1 cellular context compared by ENCODE assay signal in genomic region chr4:176195184-176195978, GRCh38.
TF ChIP-seq lines count a peak whose summit lies in the region.

Gene SPATA4, minus strand, starts transcription at chr4:176195585. Its CDS starts 23 bp downstream, at chr4:176195562.

TF ChIP-seq in GM12878, 131 proteins besides CTCF, POLR2A, EP300 and RAD21 (continued from another document and continues in another):
- TF ChIP-seq ZNF687 (IDR thresholded peaks at IDR 0.05) (no peak), MEF2A (IDR thresholded peaks at IDR 0.05; ENCODE audit: insufficient read depth, low read depth, low read length) (peak; percentile 87), SUPT20H (IDR thresholded peaks at IDR 0.05; ENCODE audit: borderline replicate concordance, control insufficient read depth, low read depth, low read length) (no peak), ZNF217 (IDR thresholded peaks at IDR 0.05) (0 out of 2 replicates have a peak, but pooled peaks have one; percentile 49), HDAC2 (IDR thresholded peaks at IDR 0.05) (no peak), REST (IDR thresholded peaks at IDR 0.05; ENCODE audit: low read depth, low read length) (no peak), ZBTB33 (IDR thresholded peaks at IDR 0.05) (no peak), POLR2AphosphoS5 (IDR thresholded peaks at IDR 0.05; ENCODE audit: low read length) (no peak), POU2F2 (IDR thresholded peaks at IDR 0.05; ENCODE audit: borderline replicate concordance, low read depth, low read length) (peak; percentile 84), ATF3 (IDR thresholded peaks at IDR 0.05; ENCODE audit: borderline replicate concordance, extremely low read depth, low read depth, low read length) (no peak), MAX (IDR thresholded peaks at IDR 0.05; ENCODE audit: low read depth, low read length) (no peak), YY1 (IDR thresholded peaks at IDR 0.05; ENCODE audit: low read depth, low read length) (peak; percentile 100), CREM (IDR thresholded peaks at IDR 0.05; ENCODE audit: low read depth) (peak; percentile 78), FOXK2 (IDR thresholded peaks at IDR 0.05) (peak; percentile 47; the same call in 1 of the 2 replicates), FOXM1 (IDR thresholded peaks at IDR 0.05; ENCODE audit: low read depth, low read length) (peak; percentile 65), TCF7 (IDR thresholded peaks at IDR 0.05; ENCODE audit: borderline replicate concordance) (no peak), PKNOX1 (IDR thresholded peaks at IDR 0.05) (no peak), SUZ12 (IDR thresholded peaks at IDR 0.05; ENCODE audit: unreplicated experiment) (no peak), FOS (IDR thresholded peaks at IDR 0.05; ENCODE audit: borderline replicate concordance, extremely low read depth, insufficient read length) (no peak), STAT3 (IDR thresholded peaks at IDR 0.05; ENCODE audit: low read depth, low read length) (no peak), BACH1 (IDR thresholded peaks at IDR 0.05; ENCODE audit: borderline replicate concordance) (peak; percentile 50; the same call in 1 of the 2 replicates), BCL11A (IDR thresholded peaks at IDR 0.05; ENCODE audit: low read depth, low read length) (peak; percentile 82), NR2C2 (IDR thresholded peaks at IDR 0.05; ENCODE audit: borderline replicate concordance, control insufficient read depth, insufficient read length, low read depth) (no peak), MTA3 (IDR thresholded peaks at IDR 0.05; ENCODE audit: borderline replicate concordance, low read length) (no peak), TAF1 (IDR thresholded peaks at IDR 0.05; ENCODE audit: borderline replicate concordance, low read depth, low read length) (0 out of 2 replicates have a peak, but pooled peaks have one; percentile 41), POLR2AphosphoS2 (IDR thresholded peaks at IDR 0.05; ENCODE audit: low read depth, low read length) (no peak), ZNF592 (IDR thresholded peaks at IDR 0.05) (no peak), YBX1 (IDR thresholded peaks at IDR 0.05) (no peak), CEBPZ (IDR thresholded peaks at IDR 0.05; ENCODE audit: low read depth, low read length) (no peak), IKZF1 (conservative IDR thresholded peaks at IDR 0.05) (peak; percentile 76), ZBTB11 (CRISPR knock-in tag; IDR thresholded peaks at IDR 0.05) (no peak), NFYA (IDR thresholded peaks at IDR 0.05; ENCODE audit: borderline replicate concordance, low read depth, low read length) (no peak), RAD51 (IDR thresholded peaks at IDR 0.05) (no peak), STAT1 (conservative IDR thresholded peaks at IDR 0.05) (no peak; the same call in 1 of the 2 replicates), ZBED1 (IDR thresholded peaks at IDR 0.05; ENCODE audit: borderline replicate concordance) (no peak; the same call in 1 of the 2 replicates)
